In genomic region chr13:106349080-106349841, GRCh38 we compare ENCODE assay signal across 9 cellular contexts.
DNase-seq lines count a peak whose midpoint lies in the region; ATAC-seq and TF ChIP-seq lines count a peak whose summit lies in the region.
"Had no signal": no experiment of that assay in that cellular context is flagged by ENCODE, and none has a peak within 500 bp of the region (broad histone marks: within the 10 kb centered on the region; RNA-seq: fewer than 3 reads in every experiment).

No MANE protein-coding gene starts in this region.

- H2AFZ ChIP-seq in PC-3 (ENCODE audit: low read length), result peak overlapping the region; percentile 63

- no TSS peak for BruUV-seq in PC-3 (replicated peaks; lab: Mats Ljungman, UMichigan)

- no peaks in the 10 kb centered on the region for H3K79me2 ChIP-seq in PC-3 (ENCODE audit: low read length)

- CTCF ChIA-PET in PC-3 (lab: Charles Lee), result no interaction called here

- TF ChIP-seq CTCF in PC-3 (conservative IDR thresholded peaks at IDR 0.05; ENCODE audit: low read depth, low read length) (no peak), retinal pigment epithelial cell (conservative IDR thresholded peaks at IDR 0.05; ENCODE audit: low read depth, low read length) (no peak)

- H3K27me3 ChIP-seq in HAP-1 (ENCODE audit: low read depth), result no peaks in the 10 kb centered on the region
- H3K27me3 ChIP-seq in PC-3 (ENCODE audit: low read length), result no peaks in the 10 kb centered on the region

- ATAC-seq in PC-3, result peak; percentile 90
- no peak for ATAC-seq in HG03460 (IDR thresholded peaks at IDR 0.05; ENCODE audit: unreplicated experiment)
- ATAC-seq in HG03196 (IDR thresholded peaks at IDR 0.05; ENCODE audit: unreplicated experiment), result no peak

- peak overlapping the region; percentile 72 for H3K27ac ChIP-seq in PC-3 (ENCODE audit: low read length)
- H3K27ac ChIP-seq: HL-60 had no signal

- no peaks in the 10 kb centered on the region for H4K20me1 ChIP-seq in PC-3 (ENCODE audit: low read length)

- in situ Hi-C loops in HAP-1 (cut with MboI; ENCODE audit: low sequenced_read_pairs), result no loop called here

- peak overlapping the region; percentile 57 for H3K9ac ChIP-seq in PC-3 (ENCODE audit: low read length)

- POLR2A ChIA-PET in PC-3 (lab: Charles Lee; ENCODE audit: unreplicated experiment), result no interaction called here

- no peaks in the 10 kb centered on the region for H3K36me3 ChIP-seq in HAP-1 (replicated peaks)
- H3K36me3 ChIP-seq in PC-3 (ENCODE audit: low read depth, low read length), result no peaks in the 10 kb centered on the region

- peak overlapping the region; percentile 78 for H3K4me2 ChIP-seq in PC-3 (ENCODE audit: low read length)

- H3K4me1 ChIP-seq in HAP-1 (peaks cover 24% of the 10 kb centered on the region), PC-3 (ENCODE audit: insufficient read depth, low read length) (peaks cover 28% of the 10 kb centered on the region)

- intact Hi-C loops in PC-3 (cut with micrococcal nuclease), result loop anchor here (10.0 kb wide), 1 partner anchor 166 kb away; no protein-coding TSS in a partner anchor

- H3K9me3 ChIP-seq in HAP-1 (no peaks in the 10 kb centered on the region), PC-3 (ENCODE audit: low read length) (no peaks in the 10 kb centered on the region)

- H3K9me2 ChIP-seq in PC-3 (replicated peaks; ENCODE audit: low read length), result no peaks in the 10 kb centered on the region

- no peaks in the 10 kb centered on the region for H3F3A ChIP-seq in PC-3 (ENCODE audit: low read length, unreplicated experiment)

- DNase-seq in HAP-1 (ENCODE audit: low spot score in 2 of 2), result peak; percentile 15 to 32
- DNase-seq in PC-3, result peak; percentile 83
- peak; percentile 73 for DNase-seq in glomerular visceral epithelial cell (ENCODE audit: extremely low spot score)
- no peak for DNase-seq in retinal pigment epithelial cell (ENCODE audit: low read depth)
- DNase-seq in activated naive CD4-positive, alpha-beta T cell (lab: John Stamatoyannopoulos, UW), result no peak
- DNase-seq in stimulated activated naive CD4-positive, alpha-beta T cell (lab: John Stamatoyannopoulos, UW), result no peak

- H3K4me3 ChIP-seq in HAP-1 (peak overlapping the region; percentile 23), PC-3 (ENCODE audit: low read length) (peak overlapping the region; percentile 65), retinal pigment epithelial cell (ENCODE audit: low read length) (peak overlapping the region; percentile 44)

Comparison
In these comparisons a context has a peak if more than half of its experiments do, and no peak if none do; other contexts are left out.
1. DNase-seq: peak in HAP-1 (2 of 2), PC-3 (single experiment) and glomerular visceral epithelial cell (single experiment); none in retinal pigment epithelial cell (single experiment), activated naive CD4-positive, alpha-beta T cell (0 of 4) and stimulated activated naive CD4-positive, alpha-beta T cell (0 of 6).
2. Peak in every context shown above with its lines, with median percentiles within 50 percentile points of each other: H3K4me3 ChIP-seq.